Comparison of ENCODE assay signal across 25 cellular contexts in the genomic region with DNA sequence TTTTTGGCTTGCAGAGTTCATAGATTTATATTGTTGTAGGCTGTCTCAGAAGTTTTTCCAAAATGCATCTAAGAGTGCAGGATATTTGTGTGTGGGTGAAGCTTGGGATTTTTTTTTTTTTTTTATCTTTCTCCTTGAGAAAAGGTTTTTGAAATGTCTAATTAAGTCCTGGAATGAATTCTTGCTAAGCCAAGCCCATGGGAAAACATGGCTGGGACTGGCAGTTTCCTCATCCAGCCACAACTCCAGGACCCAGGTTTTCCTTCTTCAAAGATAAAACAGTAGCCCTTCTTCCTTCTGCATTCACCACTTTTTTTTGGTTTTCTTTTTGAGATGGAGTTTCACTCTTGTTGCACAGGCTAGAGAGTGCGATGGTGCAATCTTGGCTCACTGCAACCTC.
DNase-seq lines count a peak whose midpoint lies in the region; ATAC-seq, FAIRE-seq and TF ChIP-seq lines count a peak whose summit lies in the region.
"Had no signal": no experiment of that assay in that cellular context is flagged by ENCODE, and none has a peak within 500 bp of the region (broad histone marks: within the 10 kb centered on the region; RNA-seq: fewer than 3 reads in every experiment).

No MANE protein-coding gene starts in this region.

- POLR2A ChIA-PET in HepG2 (lab: Yijun Ruan, JAX) = no interaction called here

- H2AFZ ChIP-seq in HepG2 (ENCODE audit: low read length) (no peak overlapping the region), astrocyte (ENCODE audit: low read depth, low read length) (no peak overlapping the region)

- BruUV-seq in HepG2 (replicated peaks; lab: Mats Ljungman, UMichigan) = no TSS peak

- H3K27me3 ChIP-seq in HepG2 (ENCODE audit: control insufficient read depth in 1 of 2, insufficient read depth in 2 of 2, low read length in 2 of 2) = 0 out of 5 replicates have a peak, but pooled peaks cover 0 to 4% of the 10 kb centered on the region in 2 experiments
- no peaks in the 10 kb centered on the region for H3K27me3 ChIP-seq in right lobe of liver
- no peaks in the 10 kb centered on the region for H3K27me3 ChIP-seq in astrocyte (ENCODE audit: insufficient read depth, low read length)
- H3K27me3 ChIP-seq: BE2C; BLaER1 treated with 17β-estradiol and CSF1 and Interleukin-3, amounts not matched to agents 10 nM and 100 nM had no signal

- H4K20me1 ChIP-seq in HepG2 (ENCODE audit: insufficient read depth, low read length) (no peaks in the 10 kb centered on the region), astrocyte (ENCODE audit: insufficient read depth, low read length) (no peaks in the 10 kb centered on the region)
- H4K20me1 ChIP-seq: BLaER1 treated with 17β-estradiol and CSF1 and Interleukin-3, amounts not matched to agents 10 nM and 100 nM had no signal

- H3K9me3 Mint-ChIP-seq in astrocyte (ENCODE audit: unreplicated experiment) = no peaks in the 10 kb centered on the region
- peaks cover 9% of the 10 kb centered on the region for H3K9me3 Mint-ChIP-seq in activated naive CD8-positive, alpha-beta T cell treated with anti-CD3 and anti-CD28 coated beads, Interleukin-2, amount 50 U/mL, for 24 hours
- H3K9me3 Mint-ChIP-seq: CD4-positive, alpha-beta T cell had no signal

- H3K4me3 ChIP-seq in HepG2 (replicated peaks in 1 of 3; ENCODE audit: insufficient read depth in 1 of 3, low read depth in 2 of 3, low read length in 3 of 3) (no peak overlapping the region), right lobe of liver (no peak overlapping the region), astrocyte (ENCODE audit: insufficient read depth, low read depth, low read length) (no peak overlapping the region)
- H3K4me3 ChIP-seq: A549; BLaER1 treated with 17β-estradiol and CSF1 and Interleukin-3, amounts not matched to agents 10 nM and 100 nM had no signal

- no peaks in the 10 kb centered on the region for H3K79me2 ChIP-seq in HepG2 (ENCODE audit: insufficient read depth, low read length)
- H3K79me2 ChIP-seq in astrocyte (ENCODE audit: insufficient read depth, low read length) = no peaks in the 10 kb centered on the region

- WGBS in HepG2 (ENCODE audit: low lambda C conversion rate) = 35% methylated on average over 1 of the region's 1 CpG
- 89% methylated on average over 1 of the region's 1 CpG for WGBS in right lobe of liver (ENCODE audit: insufficient coverage, low coverage, low lambda C conversion rate, missing lambda C conversion rate)

- TF ChIP-seq POLR2A in HepG2 (IDR thresholded peaks at IDR 0.05; ENCODE audit: insufficient read depth in 1 of 2, low read depth in 2 of 2, low read length in 2 of 2) (no peak), right lobe of liver (IDR thresholded peaks at IDR 0.05) (no peak)

- no peak for ATAC-seq in HepG2
- no peak for ATAC-seq in right lobe of liver
- no peak for ATAC-seq in activated naive CD8-positive, alpha-beta T cell treated with anti-CD3 and anti-CD28 coated beads, Interleukin-2, amount 50 U/mL, for 24 hours
- ATAC-seq: A549 had no signal

- intact Hi-C loops in HepG2 (cut with micrococcal nuclease; ENCODE audit: unreplicated experiment) (no loop called here), right lobe of liver (cut with DNase I) (no loop called here)

- H3K9me3 ChIP-seq in HepG2 (ENCODE audit: low read length) = no peaks in the 10 kb centered on the region
- H3K9me3 ChIP-seq in right lobe of liver = no peaks in the 10 kb centered on the region
- no peaks in the 10 kb centered on the region for H3K9me3 ChIP-seq in astrocyte (ENCODE audit: insufficient read depth, low read depth, low read length)
- H3K9me3 ChIP-seq: BE2C; BLaER1 treated with 17β-estradiol and CSF1 and Interleukin-3, amounts not matched to agents 10 nM and 100 nM had no signal

- CTCF ChIA-PET in HepG2 (lab: Yijun Ruan, JAX; ENCODE audit: low intra/inter-chr PET ratio, low total read pairs) = no interaction called here

- H3K36me3 ChIP-seq in HepG2 (replicated peaks in 1 of 2; ENCODE audit: control insufficient read depth in 1 of 2, insufficient read depth in 2 of 2, low read length in 2 of 2) = no peaks in the 10 kb centered on the region
- H3K36me3 ChIP-seq in right lobe of liver = no peaks in the 10 kb centered on the region
- no peaks in the 10 kb centered on the region for H3K36me3 ChIP-seq in astrocyte (ENCODE audit: insufficient read depth, low read length)
- H3K36me3 ChIP-seq: BE2C; BLaER1 treated with 17β-estradiol and CSF1 and Interleukin-3, amounts not matched to agents 10 nM and 100 nM had no signal

- H3K4me1 ChIP-seq in HepG2 (ENCODE audit: insufficient read depth, low read length) (no peaks in the 10 kb centered on the region), right lobe of liver (no peaks in the 10 kb centered on the region), astrocyte (ENCODE audit: insufficient read depth, low read length) (peaks cover 15% of the 10 kb centered on the region)
- H3K4me1 ChIP-seq: BE2C; BLaER1 treated with 17β-estradiol and CSF1 and Interleukin-3, amounts not matched to agents 10 nM and 100 nM had no signal

- TF ChIP-seq EP300 in HepG2 (IDR thresholded peaks at IDR 0.05; ENCODE audit: low read depth in 2 of 2, low read length in 2 of 2) (no peak), HepG2 (CRISPR knock-in tag; IDR thresholded peaks at IDR 0.05; ENCODE audit: borderline replicate concordance) (no peak)

- no peaks in the 10 kb centered on the region for H3K27me3 Mint-ChIP-seq in astrocyte (ENCODE audit: low read depth, unreplicated experiment)
- no peaks in the 10 kb centered on the region for H3K27me3 Mint-ChIP-seq in activated naive CD8-positive, alpha-beta T cell treated with anti-CD3 and anti-CD28 coated beads, Interleukin-2, amount 50 U/mL, for 24 hours
- H3K27me3 Mint-ChIP-seq: CD4-positive, alpha-beta T cell; CD8-positive, alpha-beta memory T cell had no signal

- no peak for DNase-seq in HepG2 (ENCODE audit: low spot score)
- no peak for DNase-seq in right lobe of liver
- DNase-seq in astrocyte (ENCODE audit: low read depth) = peak; percentile 53
- peak; percentile 43 for DNase-seq in fibroblast of peridontal ligament (ENCODE audit: extremely low read depth)
- no peak for DNase-seq in activated naive CD8-positive, alpha-beta T cell treated with anti-CD3 and anti-CD28 coated beads, Interleukin-2, amount 50 U/mL, for 24 hours
- no peak for DNase-seq in effector CD4-positive, alpha-beta T cell
- no peak for DNase-seq in cerebellum (ENCODE audit: low spot score)
- DNase-seq: 8988T; ACHN; AML-193; BE2C; CD4-positive, alpha-beta T cell; CD8-positive, alpha-beta memory T cell; DMS 273 treated with DMSO at 0.1 percent for 48 hours; DMS79; GF-D8; GOT3; H7; HCEC 1CT had no signal

- no peak for TF ChIP-seq CTCF in HepG2 (CRISPR knock-in tag; IDR thresholded peaks at IDR 0.05)
- TF ChIP-seq CTCF in right lobe of liver (IDR thresholded peaks at IDR 0.05) = no peak
- no peak for TF ChIP-seq CTCF in astrocyte (IDR thresholded peaks at IDR 0.05; ENCODE audit: insufficient read depth, low read depth, low read length)

- FAIRE-seq in HepG2 (lab: Jason Lieb, UNC) = no peak
- FAIRE-seq in astrocyte (lab: Jason Lieb, UNC) = no peak
- FAIRE-seq: A549, D721Med, GM12891, GM18507 had no signal

- no peak overlapping the region for H3K27ac ChIP-seq in HepG2 (ENCODE audit: extremely low read length, insufficient read depth, low read length)
- H3K27ac ChIP-seq in right lobe of liver = no peak overlapping the region
- no peak overlapping the region for H3K27ac ChIP-seq in astrocyte (ENCODE audit: low read depth, low read length)
- H3K27ac ChIP-seq: A549; BLaER1 treated with 17β-estradiol and CSF1 and Interleukin-3, amounts not matched to agents 10 nM and 100 nM had no signal

- no peak for TF ChIP-seq RAD21 in HepG2 (CRISPR knock-in tag; IDR thresholded peaks at IDR 0.05)

- no peak overlapping the region for H3K4me3 Mint-ChIP-seq in astrocyte (ENCODE audit: unreplicated experiment)
- no peak overlapping the region for H3K4me3 Mint-ChIP-seq in activated naive CD8-positive, alpha-beta T cell treated with anti-CD3 and anti-CD28 coated beads, Interleukin-2, amount 50 U/mL, for 24 hours
- H3K4me3 Mint-ChIP-seq: CD14-positive monocyte; CD4-positive, alpha-beta T cell; CD8-positive, alpha-beta memory T cell had no signal

- H3K9ac ChIP-seq in HepG2 (ENCODE audit: insufficient read depth, low read depth, low read length) (no peak overlapping the region), astrocyte (ENCODE audit: low read length) (no peak overlapping the region)
- H3K9ac ChIP-seq: BLaER1 treated with 17β-estradiol and CSF1 and Interleukin-3, amounts not matched to agents 10 nM and 100 nM had no signal

- in situ Hi-C loops in HepG2 (cut with HindIII; ENCODE audit: extremely low pct_ligation_motif_present, low pct_unique_long_range_greater_than_20kb) = no loop called here

- H3K4me2 ChIP-seq in HepG2 (ENCODE audit: low read depth, low read length) (no peak overlapping the region), astrocyte (ENCODE audit: low read length) (no peak overlapping the region)
- H3K4me2 ChIP-seq: A549; BLaER1 treated with 17β-estradiol and CSF1 and Interleukin-3, amounts not matched to agents 10 nM and 100 nM had no signal

- H3K36me3 Mint-ChIP-seq in astrocyte (ENCODE audit: low read depth, unreplicated experiment) = peaks cover 2% of the 10 kb centered on the region
- H3K36me3 Mint-ChIP-seq in activated naive CD8-positive, alpha-beta T cell treated with anti-CD3 and anti-CD28 coated beads, Interleukin-2, amount 50 U/mL, for 24 hours (ENCODE audit: low read depth) = no peaks in the 10 kb centered on the region
- H3K36me3 Mint-ChIP-seq: CD14-positive monocyte; CD8-positive, alpha-beta memory T cell had no signal

- no peak overlapping the region for H3K27ac Mint-ChIP-seq in astrocyte (ENCODE audit: unreplicated experiment)
- no peak overlapping the region for H3K27ac Mint-ChIP-seq in activated naive CD8-positive, alpha-beta T cell treated with anti-CD3 and anti-CD28 coated beads, Interleukin-2, amount 50 U/mL, for 24 hours
- H3K27ac Mint-ChIP-seq: CD14-positive monocyte; CD4-positive, alpha-beta T cell; CD8-positive, alpha-beta memory T cell had no signal

- peaks cover 24% of the 10 kb centered on the region for H3K4me1 Mint-ChIP-seq in astrocyte (ENCODE audit: low read depth, unreplicated experiment)
- H3K4me1 Mint-ChIP-seq in activated naive CD8-positive, alpha-beta T cell treated with anti-CD3 and anti-CD28 coated beads, Interleukin-2, amount 50 U/mL, for 24 hours = no peaks in the 10 kb centered on the region
- H3K4me1 Mint-ChIP-seq: CD14-positive monocyte; CD8-positive, alpha-beta memory T cell had no signal

Comparison
In these comparisons a context has a peak if more than half of its experiments do, and no peak if none do; other contexts are left out.
1. DNase-seq: peak in astrocyte (single experiment) and fibroblast of peridontal ligament (single experiment); none in HepG2 (single experiment), right lobe of liver (0 of 3), activated naive CD8-positive, alpha-beta T cell treated with anti-CD3 and anti-CD28 coated beads, Interleukin-2, amount 50 U/mL, for 24 hours (single experiment), effector CD4-positive, alpha-beta T cell (single experiment) and cerebellum (single experiment).